In genomic region chr5:5954199-5954598, GRCh38 we compare ENCODE assay signal across 21 cellular contexts.
"Had no signal": no experiment of that assay in that cellular context is flagged by ENCODE, and none has a peak within 500 bp of the region (broad histone marks: within the 10 kb centered on the region; RNA-seq: fewer than 3 reads in every experiment).

No MANE protein-coding gene starts in this region.

- H3K4me1 ChIP-seq: ascending aorta, body of pancreas, SJSA1 had no signal

- H3K27ac ChIP-seq: ascending aorta, body of pancreas, SJSA1 had no signal

- DNase-seq: activated CD4-positive, alpha-beta T cell treated with anti-CD3 and anti-CD28 coated beads for 4 hours; activated CD4-positive, alpha-beta T cell treated with anti-CD3 and anti-CD28 coated beads, Interleukin-2, amount 50 U/mL, for 4 hours; activated CD8-positive, alpha-beta memory T cell treated with anti-CD3 and anti-CD28 coated beads, Interleukin-2, amount 50 U/mL, for 48 hours; activated CD8-positive, alpha-beta T cell treated with anti-CD3 and anti-CD28 coated beads, Interleukin-2, amount 10 ng/mL, durations not matched to agents 7 days and 5 days; activated effector memory CD4-positive, alpha-beta T cell treated with anti-CD3 and anti-CD28 coated beads, Interleukin-2, amount 50 U/mL, for 16 hours; activated naive CD4-positive, alpha-beta T cell treated with Interleukin-2 at 50 U/mL for 16 hours; activated naive CD8-positive, alpha-beta T cell treated with anti-CD3 and anti-CD28 coated beads, Interleukin-2, amount 50 U/mL, for 24 hours; activated T-cell treated with anti-CD3 and anti-CD28 coated beads, Interleukin-2, amount 50 U/mL, for 4 hours; amniotic stem cell; body of pancreas; Kasumi-1; KBM-7; NCI-H1436 treated with DMSO at 0.1 percent for 48 hours; NCI-H187; NCI-H2081; NCI-H446; NCI-H524; NCI-H82; SHP77 had no signal

- H3K4me3 ChIP-seq: ascending aorta, body of pancreas, SJSA1 had no signal

- H3K36me3 ChIP-seq: ascending aorta, SJSA1 had no signal

- H3K9me3 ChIP-seq: ascending aorta, body of pancreas had no signal

- H3K27me3 ChIP-seq: ascending aorta, body of pancreas, SJSA1 had no signal
